Comparison of ENCODE assay signal across 24 cellular contexts in genomic region chr2:14828223-14828622, GRCh38.
"Had no signal": no experiment of that assay in that cellular context is flagged by ENCODE, and none has a peak within 500 bp of the region (broad histone marks: within the 10 kb centered on the region; RNA-seq: fewer than 3 reads in every experiment).

No MANE protein-coding gene starts in this region.

- H3K4me3 ChIP-seq: adrenal gland, breast epithelium, MG63 had no signal

- H3K9me3 ChIP-seq: adrenal gland, breast epithelium, MG63 had no signal

- H3K4me1 Mint-ChIP-seq: activated naive CD4-positive, alpha-beta T cell treated with anti-CD3 and anti-CD28 coated beads, Interleukin-2, amount 10 ng/mL, durations not matched to agents 7 days and 5 days; activated naive CD8-positive, alpha-beta T cell treated with anti-CD3 and anti-CD28 coated beads for 36 hours; T-cell had no signal

- H3K36me3 ChIP-seq: adrenal gland, breast epithelium, MG63 had no signal

- H3K27ac Mint-ChIP-seq: activated CD8-positive, alpha-beta T cell treated with anti-CD3 and anti-CD28 coated beads for 36 hours; activated naive CD4-positive, alpha-beta T cell treated with anti-CD3 and anti-CD28 coated beads, Interleukin-2, amount 10 ng/mL, durations not matched to agents 7 days and 5 days; activated naive CD8-positive, alpha-beta T cell treated with anti-CD3 and anti-CD28 coated beads for 36 hours; activated T-cell treated with anti-CD3 and anti-CD28 coated beads, Interleukin-2, amount 50 U/mL, for 72 hours; activated T-helper 2 cell treated with anti-CD3 and anti-CD28 coated beads, Interferon-gamma antibody, Interleukin-2, Interleukin-4, amounts not matched to agents 10 μg/mL and 5 μg/mL and 100 μg/mL, durations not matched to agents 14 hours and 24 hours and 36 hours; T-cell had no signal

- ATAC-seq: activated CD4-positive, CD25-positive, alpha-beta regulatory T cell treated with anti-CD3 and anti-CD28 coated beads, Interleukin-2, amount 50 U/mL, for 24 hours; activated CD8-positive, alpha-beta T cell treated with anti-CD3 and anti-CD28 coated beads for 36 hours; activated T-cell treated with anti-CD3 and anti-CD28 coated beads, Interleukin-2, amount 50 U/mL, for 72 hours; T-cell had no signal

- H3K27me3 Mint-ChIP-seq: activated CD8-positive, alpha-beta T cell treated with anti-CD3 and anti-CD28 coated beads for 36 hours; activated naive CD4-positive, alpha-beta T cell treated with anti-CD3 and anti-CD28 coated beads, Interleukin-2, amount 10 ng/mL, durations not matched to agents 7 days and 5 days; activated naive CD8-positive, alpha-beta T cell treated with anti-CD3 and anti-CD28 coated beads for 36 hours; T-cell had no signal

- H3K27me3 ChIP-seq: adrenal gland, breast epithelium, MG63 had no signal

- DNase-seq: activated CD4-positive, alpha-beta T cell treated with anti-CD3 and anti-CD28 coated beads for 4 hours; activated CD8-positive, alpha-beta memory T cell treated with anti-CD3 and anti-CD28 coated beads, Interleukin-2, amount 50 U/mL, for 4 hours; activated CD8-positive, alpha-beta T cell treated with anti-CD3 and anti-CD28 coated beads for 36 hours; activated gamma-delta T cell treated with Interleukin-2 at 50 U/mL for 16 hours; activated naive CD4-positive, alpha-beta T cell treated with anti-CD3 and anti-CD28 coated beads, Interleukin-2, amount 10 ng/mL, durations not matched to agents 7 days and 5 days; activated naive CD8-positive, alpha-beta T cell treated with anti-CD3 and anti-CD28 coated beads for 36 hours; activated T-cell treated with anti-CD3 and anti-CD28 coated beads, Interleukin-2, amount 50 U/mL, for 72 hours; adrenal gland; anterior cingulate cortex; caudate nucleus; MG63; NCI-H1105; NCI-H1436; NCI-H1694 treated with DMSO at 0.1 percent for 48 hours; NCI-H2029 treated with DMSO at 0.1 percent for 48 hours; NCI-H345; NCI-H510A; NCI-H526 treated with DMSO at 0.1 percent for 48 hours; NK-92 treated with Interleukin-12 subunit alpha and Interleukin-12 subunit beta, amount 100 ng/mL, for 24 hours; SIG-M5; T-cell had no signal

- H3K36me3 Mint-ChIP-seq: activated naive CD4-positive, alpha-beta T cell treated with anti-CD3 and anti-CD28 coated beads, Interleukin-2, amount 10 ng/mL, durations not matched to agents 7 days and 5 days; activated naive CD8-positive, alpha-beta T cell treated with anti-CD3 and anti-CD28 coated beads for 36 hours; T-cell had no signal

- H3K4me1 ChIP-seq: adrenal gland, breast epithelium had no signal

- H3K27ac ChIP-seq: adrenal gland, breast epithelium had no signal

- H3K4me3 Mint-ChIP-seq: activated CD8-positive, alpha-beta T cell treated with anti-CD3 and anti-CD28 coated beads for 36 hours; activated naive CD4-positive, alpha-beta T cell treated with anti-CD3 and anti-CD28 coated beads, Interleukin-2, amount 10 ng/mL, durations not matched to agents 7 days and 5 days; activated naive CD8-positive, alpha-beta T cell treated with anti-CD3 and anti-CD28 coated beads for 36 hours; activated T-cell treated with anti-CD3 and anti-CD28 coated beads, Interleukin-2, amount 50 U/mL, for 72 hours; T-cell had no signal
